ENCODE assay signal across 33 cellular contexts in genomic region chr9:112367465-112367864, GRCh38. TPM values are rescaled to one million over a fixed set of nuclear protein-coding genes. Genes with fewer than 3 reads are reported as not detected.
DNase-seq lines count a peak whose midpoint lies in the region; ATAC-seq, FAIRE-seq and TF ChIP-seq lines count a peak whose summit lies in the region.
"Had no signal": no experiment of that assay in that cellular context is flagged by ENCODE, and none has a peak within 500 bp of the region (broad histone marks: within the 10 kb centered on the region; RNA-seq: fewer than 3 reads in every experiment).

No MANE protein-coding gene starts in this region.

- H3K27ac Mint-ChIP-seq in Caco-2 (ENCODE audit: unreplicated experiment): no peak overlapping the region
- H3K27ac Mint-ChIP-seq in activated CD4-positive, alpha-beta T cell treated with anti-CD3 and anti-CD28 coated beads, Interleukin-2, amount 10 ng/mL, durations not matched to agents 24 days and 14 days: no peak overlapping the region
- H3K27ac Mint-ChIP-seq: B cell; CD4-positive, alpha-beta memory T cell; CD4-positive, alpha-beta T cell; CD4-positive, CD25-positive, alpha-beta regulatory T cell; CD8-positive, alpha-beta memory T cell; CD8-positive, alpha-beta T cell had no signal

- no peaks in the 10 kb centered on the region for H3K36me3 Mint-ChIP-seq in Caco-2 (ENCODE audit: insufficient read depth, unreplicated experiment)
- peaks cover 3% of the 10 kb centered on the region for H3K36me3 Mint-ChIP-seq in activated CD4-positive, alpha-beta T cell treated with anti-CD3 and anti-CD28 coated beads, Interleukin-2, amount 10 ng/mL, durations not matched to agents 24 days and 14 days (ENCODE audit: low read depth)

- no peaks in the 10 kb centered on the region for H3K79me2 ChIP-seq in K562 (ENCODE audit: control insufficient read depth, insufficient read depth, low read length)

- in situ Hi-C loops in K562 (cut with MboI): no loop called here

- H3K9me3 ChIP-seq in Caco-2 (peaks cover 39% of the 10 kb centered on the region), HEK293 (ENCODE audit: control insufficient read depth, insufficient read depth, low read depth, low read length) (no peaks in the 10 kb centered on the region), K562 (replicated peaks; ENCODE audit: control insufficient read depth, insufficient read depth, low read depth, low read length) (peaks cover 4% of the 10 kb centered on the region; the same call in 1 of the 2 replicates)
- H3K9me3 ChIP-seq: BE2C had no signal

- H4K20me1 ChIP-seq in K562 (replicated peaks; ENCODE audit: control insufficient read depth, insufficient read depth, low read length): no peaks in the 10 kb centered on the region
- H4K20me1 ChIP-seq: BLaER1; BLaER1 treated with 17β-estradiol and CSF1 and Interleukin-3, amounts not matched to agents 10 nM and 100 nM had no signal

- POLR2A ChIA-PET in Caco-2 (lab: Charles Lee) (no interaction called here), HEK293 (lab: Yijun Ruan, JAX) (interaction anchor here (1.0 to 1.9 kb wide), 2 partner anchors 11 to 292 kb away, joined by 3 to 12 read pairs; partner anchors contain the start of gene HSDL2), K562 (lab: Yijun Ruan, JAX) (interaction anchor here (0.5 to 2.0 kb wide), 3 partner anchors 12 to 754 kb away, joined by 3 to 10 read pairs (median 5); partner anchors contain the start of gene HSDL2)

- H3K9ac ChIP-seq in K562 (ENCODE audit: insufficient read depth in 1 of 2, low read depth in 2 of 2, low read length in 2 of 2): no peak overlapping the region
- H3K9ac ChIP-seq: BLaER1; BLaER1 treated with 17β-estradiol and CSF1 and Interleukin-3, amounts not matched to agents 10 nM and 100 nM had no signal

- DNase-seq in Caco-2 (no peak), K562 (ENCODE audit: extremely low read depth in 1 of 4, low spot score in 3 of 4) (no peak), DMS153 (lab: John Stamatoyannopoulos, UW) (no peak), AG08396 (ENCODE audit: low spot score) (no peak)
- DNase-seq in activated CD4-positive, alpha-beta T cell treated with anti-CD3 and anti-CD28 coated beads, Interleukin-2, amount 10 ng/mL, durations not matched to agents 24 days and 14 days: no peak
- DNase-seq: 8988T; ACHN; AML-193; BE2C; C1 segment of cervical spinal cord; Calu3; CD4-positive, alpha-beta memory T cell; CD4-positive, alpha-beta T cell; CD4-positive, CD25-positive, alpha-beta regulatory T cell; CD8-positive, alpha-beta memory T cell; CD8-positive, alpha-beta T cell; COR-L47; DMS 273 treated with DMSO at 0.1 percent for 48 hours; DMS53; DMS79; DMS79 treated with DMSO at 0.1 percent for 48 hours; DND-41; EL had no signal

- no peak overlapping the region for H3K4me3 ChIP-seq in Caco-2 (ENCODE audit: low read depth, low read length)
- no peak overlapping the region for H3K4me3 ChIP-seq in HEK293 (ENCODE audit: low read depth, low read length)
- no peak overlapping the region for H3K4me3 ChIP-seq in K562
- H3K4me3 ChIP-seq: A549; BLaER1; BLaER1 treated with 17β-estradiol and CSF1 and Interleukin-3, amounts not matched to agents 10 nM and 100 nM had no signal

- H3K4me1 ChIP-seq in Caco-2 (no peaks in the 10 kb centered on the region), HEK293 (ENCODE audit: control insufficient read depth, insufficient read depth, low read length) (no peaks in the 10 kb centered on the region), K562 (replicated peaks in 1 of 2; ENCODE audit: control insufficient read depth in 2 of 2, insufficient read depth in 2 of 2, low read length in 2 of 2) (no peaks in the 10 kb centered on the region)
- H3K4me1 ChIP-seq: A549; BE2C; BLaER1; BLaER1 treated with 17β-estradiol and CSF1 and Interleukin-3, amounts not matched to agents 10 nM and 100 nM had no signal

- ATAC-seq in K562: no peak
- ATAC-seq: CD8-positive, alpha-beta T cell had no signal

- no peaks in the 10 kb centered on the region for H3K27me3 Mint-ChIP-seq in Caco-2 (ENCODE audit: insufficient read depth, unreplicated experiment)
- H3K27me3 Mint-ChIP-seq in activated CD4-positive, alpha-beta T cell treated with anti-CD3 and anti-CD28 coated beads, Interleukin-2, amount 10 ng/mL, durations not matched to agents 24 days and 14 days: peaks cover 9% of the 10 kb centered on the region
- H3K27me3 Mint-ChIP-seq: B cell; CD4-positive, alpha-beta T cell had no signal

- H3K27ac ChIP-seq in HEK293 (ENCODE audit: extremely low read depth, low read depth, low read length): no peak overlapping the region
- H3K27ac ChIP-seq in K562 (ENCODE audit: extremely low read depth, low read depth, low read length): no peak overlapping the region
- H3K27ac ChIP-seq: 22Rv1; A549; BLaER1; BLaER1 treated with 17β-estradiol and CSF1 and Interleukin-3, amounts not matched to agents 10 nM and 100 nM; C4-2B had no signal

- H3K4me3 Mint-ChIP-seq in Caco-2 (ENCODE audit: unreplicated experiment): no peak overlapping the region
- H3K4me3 Mint-ChIP-seq in activated CD4-positive, alpha-beta T cell treated with anti-CD3 and anti-CD28 coated beads, Interleukin-2, amount 10 ng/mL, durations not matched to agents 24 days and 14 days: no peak overlapping the region
- H3K4me3 Mint-ChIP-seq: B cell; CD14-positive monocyte; CD4-positive, alpha-beta memory T cell; CD4-positive, alpha-beta T cell; CD4-positive, CD25-positive, alpha-beta regulatory T cell; CD8-positive, alpha-beta memory T cell; CD8-positive, alpha-beta T cell had no signal

- no peak overlapping the region for H2AFZ ChIP-seq in K562 (ENCODE audit: low read depth, low read length)

- intact Hi-C loops in Caco-2 (cut with micrococcal nuclease; ENCODE audit: unreplicated experiment): no loop called here
- intact Hi-C loops in K562 (cut with micrococcal nuclease): loop anchor here (10.0 kb wide), 1 partner anchor 403 kb away; no protein-coding TSS in a partner anchor
- intact Hi-C loops in activated CD4-positive, alpha-beta T cell treated with anti-CD3 and anti-CD28 coated beads, Interleukin-2, amount 10 ng/mL, durations not matched to agents 24 days and 14 days (cut with micrococcal nuclease): no loop called here

- peaks cover 38% of the 10 kb centered on the region for H3K9me3 Mint-ChIP-seq in Caco-2 (ENCODE audit: unreplicated experiment)
- peaks cover 13% of the 10 kb centered on the region for H3K9me3 Mint-ChIP-seq in activated CD4-positive, alpha-beta T cell treated with anti-CD3 and anti-CD28 coated beads, Interleukin-2, amount 10 ng/mL, durations not matched to agents 24 days and 14 days

- TF ChIP-seq POLR2A in K562 (conservative IDR thresholded peaks at IDR 0.05): no peak

- H3K4me2 ChIP-seq in K562 (ENCODE audit: insufficient read depth, low read length): no peak overlapping the region
- H3K4me2 ChIP-seq: A549; BLaER1; BLaER1 treated with 17β-estradiol and CSF1 and Interleukin-3, amounts not matched to agents 10 nM and 100 nM had no signal

- no peak for TF ChIP-seq EP300 in K562 (IDR thresholded peaks at IDR 0.05; ENCODE audit: low read length)

- no peak for TF ChIP-seq RAD21 in K562 (CRISPR knock-in tag; conservative IDR thresholded peaks at IDR 0.05 in 1 of 2, IDR thresholded peaks at IDR 0.05 in 1 of 2)

- no peaks in the 10 kb centered on the region for H3K4me1 Mint-ChIP-seq in Caco-2 (ENCODE audit: low read depth, unreplicated experiment)
- H3K4me1 Mint-ChIP-seq in activated CD4-positive, alpha-beta T cell treated with anti-CD3 and anti-CD28 coated beads, Interleukin-2, amount 10 ng/mL, durations not matched to agents 24 days and 14 days: peaks cover 2% of the 10 kb centered on the region
- H3K4me1 Mint-ChIP-seq: B cell; CD14-positive monocyte; CD4-positive, alpha-beta memory T cell; CD8-positive, alpha-beta memory T cell had no signal

- H3K27me3 ChIP-seq in Caco-2 (replicated peaks; ENCODE audit: control insufficient read depth, insufficient read depth, low read length): no peaks in the 10 kb centered on the region
- H3K27me3 ChIP-seq in K562 (ENCODE audit: control insufficient read depth in 2 of 2, insufficient read depth in 2 of 2, low read length in 2 of 2): no peaks in the 10 kb centered on the region
- H3K27me3 ChIP-seq: BE2C; BLaER1; BLaER1 treated with 17β-estradiol and CSF1 and Interleukin-3, amounts not matched to agents 10 nM and 100 nM had no signal

- BruUV-seq in Caco-2 (replicated peaks; lab: Mats Ljungman, UMichigan): TSS peak; percentile 7
- BruUV-seq in K562 (replicated peaks; lab: Mats Ljungman, UMichigan): no TSS peak

- H3K36me3 ChIP-seq in Caco-2 (ENCODE audit: control insufficient read depth, insufficient read depth, low read length) (no peaks in the 10 kb centered on the region), HEK293 (ENCODE audit: control insufficient read depth in 2 of 2, insufficient read depth in 1 of 2, low read length in 2 of 2) (no peaks in the 10 kb centered on the region), K562 (ENCODE audit: control insufficient read depth, insufficient read depth, low read length) (no peaks in the 10 kb centered on the region)
- H3K36me3 ChIP-seq: BE2C had no signal

- no peaks in the 10 kb centered on the region for H3K9me1 ChIP-seq in K562 (ENCODE audit: control insufficient read depth, insufficient read depth, low read length)

- CTCF ChIA-PET in Caco-2 (lab: Charles Lee) (interaction anchor here (0.6 to 1.4 kb wide), 3 partner anchors 48 to 270 kb away, joined by 3 to 4 read pairs (median 4); no protein-coding TSS in a partner anchor), HEK293 (lab: Yijun Ruan, JAX) (interaction anchor here (0.6 to 2.0 kb wide), 2 partner anchors 255 to 267 kb away, joined by 3 to 10 read pairs; no protein-coding TSS in a partner anchor), K562 (lab: Yijun Ruan, JAX; ENCODE audit: low intra/inter-chr PET ratio) (no interaction called here)

- FAIRE-seq in K562 (lab: Jason Lieb, UNC): no peak
- FAIRE-seq: A204.1, A549, D721Med had no signal

- no peak for TF ChIP-seq CTCF in Caco-2 (IDR thresholded peaks at IDR 0.05; ENCODE audit: insufficient read depth in 1 of 2, low read depth in 1 of 2, low read length in 1 of 2, severe bottlenecking in 1 of 2, unreplicated experiment in 1 of 2)
- TF ChIP-seq CTCF in HEK293 (tag by site-specific recombination; IDR thresholded peaks at IDR 0.05): no peak
- no peak for TF ChIP-seq CTCF in K562 (IDR thresholded peaks at IDR 0.05 in 2 of 3, conservative IDR thresholded peaks at IDR 0.05 in 1 of 3; ENCODE audit: insufficient read depth in 2 of 3, low read depth in 1 of 3, low read length in 3 of 3)

RNA-seq across cellular contexts. Expression of gene HSDL2, which starts 12.4 kb away (rescaled TPM):
- total RNA-seq in Caco-2 (2022) (122 and 134 TPM in 2 replicates), K562 (2014; rRNA removed) (22.8 and 23.1 TPM in 2 replicates), K562 (2014; rRNA removed; fragmentation: Illumina TruSeq; extraction: Trizol) (43.4 and 46.3 TPM in 2 replicates), K562 (2015; rRNA removed; fragmentation: Illumina TruSeq; extraction: Trizol) (37.6 and 40.3 TPM in 2 replicates), K562 (2021) (28.8 and 29.7 TPM in 2 replicates)
- 17.0 and 29.9 TPM in 2 replicates for total RNA-seq in K562 (2011; cell fraction: chromatin; rRNA removed; ENCODE audit: low replicate concordance)
- 11.0 and 12.2 TPM in 2 replicates for total RNA-seq in K562 (2011; cell fraction: nucleolus; rRNA removed)
- 15.3 and 17.0 TPM in 2 replicates for total RNA-seq in K562 (2011; cell fraction: nucleoplasm; rRNA removed)
- polyA plus RNA-seq in K562 (2011; rRNA removed) (64.8 and 74.1 TPM in 2 replicates), K562 (2014; fragmentation: Illumina TruSeq; extraction: Trizol) (33.3 and 37.4 TPM in 2 replicates), K562 (2014; fragmentation: Nextera tagmentation; extraction: Ambion mirVana) (10 to 100 TPM; 32.7 to 35.6 TPM), K562 (2014; rRNA removed) (23.1 and 24.6 TPM in 2 replicates)
- 11.2 and 23.1 TPM in 2 replicates for polyA plus RNA-seq in K562 (2011; cell fraction: cytosol; rRNA removed)
- 7.7 and 15.4 TPM in 2 replicates for polyA plus RNA-seq in K562 (2011; cell fraction: nucleus; rRNA removed)
- polyA plus RNA-seq in K562 (2012): 29.3 and 34.5 TPM in 2 replicates
- polyA minus RNA-seq in K562 (2011; rRNA and poly(A)+ RNA removed): 98.5 and 105 TPM in 2 replicates
- 31.7 and 40.8 TPM in 2 replicates for polyA minus RNA-seq in K562 (2011; cell fraction: cytosol; rRNA and poly(A)+ RNA removed)
- polyA minus RNA-seq in K562 (2011; cell fraction: nucleus; rRNA and poly(A)+ RNA removed): 7.9 and 16.2 TPM in 2 replicates
- 14.1 TPM in 2 replicates for total RNA-seq in activated CD4-positive, alpha-beta T cell treated with anti-CD3 and anti-CD28 coated beads, Interleukin-2, amount 10 ng/mL, durations not matched to agents 24 days and 14 days

RNA-seq across cellular contexts. Expression of gene PTBP3, which starts 34.0 kb away (rescaled TPM):
- total RNA-seq in Caco-2 (2022) (172 and 190 TPM in 2 replicates), K562 (2014; rRNA removed) (36.9 and 44.4 TPM in 2 replicates), K562 (2014; rRNA removed; fragmentation: Illumina TruSeq; extraction: Trizol) (83.5 and 93.8 TPM in 2 replicates), K562 (2015; rRNA removed; fragmentation: Illumina TruSeq; extraction: Trizol) (71.3 and 77.1 TPM in 2 replicates), K562 (2021) (109 and 116 TPM in 2 replicates)
- total RNA-seq in K562 (2011; cell fraction: chromatin; rRNA removed; ENCODE audit: low replicate concordance): 83.3 and 94.4 TPM in 2 replicates
- total RNA-seq in K562 (2011; cell fraction: nucleolus; rRNA removed): 15.2 and 20.9 TPM in 2 replicates
- total RNA-seq in K562 (2011; cell fraction: nucleoplasm; rRNA removed): 43.6 and 84.2 TPM in 2 replicates
- polyA plus RNA-seq in K562 (2011; rRNA removed) (132 and 151 TPM in 2 replicates), K562 (2014; fragmentation: Illumina TruSeq; extraction: Trizol) (60.3 and 68.0 TPM in 2 replicates), K562 (2014; fragmentation: Nextera tagmentation; extraction: Ambion mirVana) (10 to 100 TPM; 22.4 to 26.7 TPM), K562 (2014; rRNA removed) (42.0 and 45.5 TPM in 2 replicates)
- 122 and 173 TPM in 2 replicates for polyA plus RNA-seq in K562 (2011; cell fraction: cytosol; rRNA removed)
- polyA plus RNA-seq in K562 (2011; cell fraction: nucleus; rRNA removed): 54.8 and 78.5 TPM in 2 replicates
- 34.5 and 35.0 TPM in 2 replicates for polyA plus RNA-seq in K562 (2012)
- polyA minus RNA-seq in K562 (2011; rRNA and poly(A)+ RNA removed): 252 and 271 TPM in 2 replicates
- polyA minus RNA-seq in K562 (2011; cell fraction: cytosol; rRNA and poly(A)+ RNA removed): 85.2 and 87.1 TPM in 2 replicates
- polyA minus RNA-seq in K562 (2011; cell fraction: nucleus; rRNA and poly(A)+ RNA removed): 22.9 and 43.9 TPM in 2 replicates
- total RNA-seq in activated CD4-positive, alpha-beta T cell treated with anti-CD3 and anti-CD28 coated beads, Interleukin-2, amount 10 ng/mL, durations not matched to agents 24 days and 14 days: 94.7 and 104 TPM in 2 replicates
